In the genomic region with DNA sequence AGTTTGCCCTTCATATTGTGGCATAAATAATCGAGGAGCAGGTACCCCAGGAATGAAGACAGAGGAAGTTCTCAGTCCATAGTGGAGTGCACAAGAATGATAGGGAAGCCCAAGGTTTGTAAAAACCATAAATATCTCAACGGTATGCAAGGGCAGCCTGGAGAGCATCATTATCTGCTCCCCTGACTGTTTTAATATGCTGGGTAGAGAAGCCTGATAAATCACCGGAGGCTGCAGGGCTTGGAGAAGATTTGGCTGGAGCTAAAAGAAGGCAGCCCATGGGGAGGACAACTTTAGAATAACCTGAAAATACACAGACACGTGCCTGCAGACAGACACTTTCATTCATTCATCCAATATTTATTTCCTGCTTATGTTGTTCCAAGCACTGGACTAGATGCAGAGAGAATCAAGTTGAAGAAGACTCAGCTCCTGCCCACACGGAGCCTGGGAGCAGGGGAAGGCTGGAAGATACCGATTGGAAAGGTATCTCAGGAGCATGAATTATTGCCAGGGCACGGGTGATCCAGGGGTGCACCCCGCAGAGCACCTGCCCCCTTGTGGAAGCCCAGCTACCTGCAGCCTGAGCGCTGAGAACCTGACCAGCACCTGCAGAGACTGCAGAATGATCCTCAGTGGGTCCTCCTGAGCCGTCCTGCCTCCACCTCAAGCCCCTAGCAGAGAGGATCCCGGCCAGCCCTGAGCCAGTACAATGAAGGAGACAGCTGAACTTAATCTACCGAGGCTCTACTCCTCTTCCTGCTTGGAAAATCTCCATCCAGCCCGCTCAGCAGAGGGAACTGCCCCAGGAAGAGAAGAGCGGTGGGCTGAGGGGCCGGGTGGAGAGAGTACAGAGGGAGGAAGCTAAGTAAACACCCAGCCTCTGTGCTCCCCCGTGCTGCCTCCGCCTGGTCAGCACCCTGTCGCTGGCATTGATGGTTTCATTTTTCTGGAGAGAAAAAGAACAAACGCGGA, we compare ENCODE assay signal across 1 cellular context.
TF ChIP-seq lines count a peak whose summit lies in the region.

No MANE protein-coding gene starts in this region.

TF ChIP-seq in H1, 55 proteins besides CTCF, POLR2A, EP300 and RAD21:
- TF ChIP-seq EGR1 (IDR thresholded peaks at IDR 0.05; ENCODE audit: borderline replicate concordance, low read depth, low read length) (no peak), SIX5 (IDR thresholded peaks at IDR 0.05; ENCODE audit: low read depth, low read length) (no peak), POU5F1 (IDR thresholded peaks at IDR 0.05; ENCODE audit: low read depth, low read length) (no peak), TCF12 (IDR thresholded peaks at IDR 0.05; ENCODE audit: low read depth, low read length) (peak; percentile 62; the same call in 1 of the 2 replicates), CBX8 (IDR thresholded peaks at IDR 0.05; ENCODE audit: borderline replicate concordance, low read depth, low read length) (no peak)
